In genomic region chr5:1031306-1031959, GRCh38 we compare ENCODE assay signal across 29 cellular contexts. TPM values are rescaled to one million over a fixed set of nuclear protein-coding genes. Genes with fewer than 3 reads are reported as not detected.
"Had no signal": no experiment of that assay in that cellular context is flagged by ENCODE, and none has a peak within 500 bp of the region (broad histone marks: within the 10 kb centered on the region; RNA-seq: fewer than 3 reads in every experiment).

No MANE protein-coding gene starts in this region.

- H3K36me3 ChIP-seq: adrenal gland, gastrocnemius medialis, right lobe of liver, uterus had no signal

- FAIRE-seq: small intestine had no signal

- H3K27ac ChIP-seq: adrenal gland, body of pancreas, coronary artery, dorsolateral prefrontal cortex, gastrocnemius medialis, right lobe of liver, uterus had no signal

- H3K27me3 ChIP-seq: adrenal gland, body of pancreas, right lobe of liver, uterus had no signal

- DNase-seq: activated CD4-positive, alpha-beta T cell treated with anti-CD3 and anti-CD28 coated beads for 4 hours; activated CD4-positive, alpha-beta T cell treated with anti-CD3 and anti-CD28 coated beads, Interleukin-2, amount 50 U/mL, for 4 hours; activated effector memory CD4-positive, alpha-beta T cell treated with anti-CD3 and anti-CD28 coated beads, Interleukin-2, amount 50 U/mL, for 16 hours; activated naive CD4-positive, alpha-beta T cell treated with anti-CD3 and anti-CD28 coated beads for 36 hours; activated naive CD8-positive, alpha-beta T cell treated with anti-CD3 and anti-CD28 coated beads for 36 hours; activated T-cell treated with anti-CD3 and anti-CD28 coated beads, Interleukin-2, amount 50 U/mL, for 1 hour; cerebellar nuclear complex; effector memory CD4-positive, alpha-beta T cell; erythroblast; gastrocnemius medialis; hippocampal formation; immature natural killer cell; mesendoderm; natural killer cell; small intestine; stimulated activated CD4-positive, alpha-beta T cell treated with anti-CD3 and anti-CD28 coated beads, Interleukin-4, amount 100 ng/mL, for 24 hours; stimulated activated naive CD8-positive, alpha-beta T cell treated with anti-CD3 and anti-CD28 coated beads, Interleukin-15, amount 100 ng/mL, for 72 hours; substantia nigra; uterus had no signal

- ATAC-seq: body of pancreas; gastrocnemius medialis; left lobe of liver; natural killer cell; right lobe of liver; stimulated activated effector memory CD8-positive, alpha-beta T cell treated with anti-CD3 and anti-CD28 coated beads, Interleukin-12 subunit alpha, Interleukin-12 subunit beta, amount 100 ng/mL, for 72 hours; stimulated activated naive CD8-positive, alpha-beta T cell treated with anti-CD3 and anti-CD28 coated beads, Interleukin-15, amount 100 ng/mL, for 72 hours had no signal

- H3K4me1 ChIP-seq: adrenal gland, body of pancreas, gastrocnemius medialis, right lobe of liver, uterus had no signal

- H3K4me3 ChIP-seq: adrenal gland, body of pancreas, coronary artery, dorsolateral prefrontal cortex, gastrocnemius medialis, lung, right lobe of liver, uterus had no signal

- H3K9me3 ChIP-seq: adrenal gland, body of pancreas, gastrocnemius medialis, right lobe of liver, uterus had no signal

RNA-seq across cellular contexts. Expression of gene NKD2, which starts 22.8 kb away (rescaled TPM):
- total RNA-seq: gastrocnemius medialis, mononuclear cell, natural killer cell, osteocyte had no signal
- polyA plus RNA-seq: immature natural killer cell had no signal
